ENCODE assay signal across 8 cellular contexts in genomic region chr19:7394728-7395359, GRCh38. TPM values are rescaled to one million over a fixed set of nuclear protein-coding genes. Genes with fewer than 3 reads are reported as not detected.
DNase-seq lines count a peak whose midpoint lies in the region; ATAC-seq and TF ChIP-seq lines count a peak whose summit lies in the region.

No MANE protein-coding gene starts in this region.

- no peaks in the 10 kb centered on the region for H3K9me3 Mint-ChIP-seq in Caco-2 (ENCODE audit: unreplicated experiment)

- TF ChIP-seq CTCF in Caco-2 (IDR thresholded peaks at IDR 0.05; ENCODE audit: insufficient read depth in 1 of 2, low read depth in 1 of 2, low read length in 1 of 2, severe bottlenecking in 1 of 2, unreplicated experiment in 1 of 2): peak in 1 of 2 experiments; percentile 21

- intact Hi-C loops in Caco-2 (cut with micrococcal nuclease; ENCODE audit: unreplicated experiment): loop anchor here (5.0 to 10.0 kb wide), 2 partner anchors 43 to 120 kb away; partner anchors contain the start of gene ZNF358

- ATAC-seq in GM21515 (IDR thresholded peaks at IDR 0.05; ENCODE audit: unreplicated experiment): peak; percentile 55
- ATAC-seq in esophagus mucosa: peak; percentile 85

- CTCF ChIA-PET in Caco-2 (lab: Charles Lee): interaction anchor here (0.6 kb wide), 1 partner anchor 28 kb away, joined by 3 read pairs; no protein-coding TSS in a partner anchor

- peaks cover 21% of the 10 kb centered on the region for H3K36me3 Mint-ChIP-seq in Caco-2 (ENCODE audit: insufficient read depth, unreplicated experiment)

- peak overlapping the region; percentile 77 for H3K27ac ChIP-seq in muscle layer of colon (ENCODE audit: low read depth, low read length)

- H3K27me3 ChIP-seq in Caco-2 (replicated peaks; ENCODE audit: control insufficient read depth, insufficient read depth, low read length) (no peaks in the 10 kb centered on the region), muscle layer of colon (ENCODE audit: control insufficient read depth in 1 of 2, insufficient read depth in 2 of 2, low read length in 2 of 2) (no peaks in the 10 kb centered on the region)

- TF ChIP-seq RAD21 in Ishikawa (IDR thresholded peaks at IDR 0.05; ENCODE audit: low read depth): no peak

- peak overlapping the region; percentile 89 for H3K4me3 Mint-ChIP-seq in Caco-2 (ENCODE audit: unreplicated experiment)

- H3K27ac Mint-ChIP-seq in Caco-2 (ENCODE audit: unreplicated experiment): peak overlapping the region; percentile 48

- no peak for TF ChIP-seq EP300 in Ishikawa (IDR thresholded peaks at IDR 0.05; ENCODE audit: borderline replicate concordance)

- DNase-seq in Caco-2: peak; percentile 86 to 94
- peak; percentile 19 for DNase-seq in OCI-M2 (lab: John Stamatoyannopoulos, UW; ENCODE audit: unreplicated experiment)
- peak; percentile 95 to 98 for DNase-seq in activated T-cell treated with anti-CD3 and anti-CD28 coated beads, Interleukin-2, amount 50 U/mL, for 48 hours
- peak; percentile 76 to 77 for DNase-seq in stimulated activated CD8-positive, alpha-beta memory T cell treated with anti-CD3 and anti-CD28 coated beads, Interleukin-4, amount 100 ng/mL, for 4 hours (ENCODE audit: low read depth in 2 of 2, low spot score in 1 of 2)

- H3K36me3 ChIP-seq in Caco-2 (ENCODE audit: control insufficient read depth, insufficient read depth, low read length) (no peaks in the 10 kb centered on the region), muscle layer of colon (ENCODE audit: insufficient read depth, low read length) (peaks cover 8% of the 10 kb centered on the region)

- BruUV-seq in Caco-2 (replicated peaks; lab: Mats Ljungman, UMichigan): no TSS peak

- POLR2A ChIA-PET in Caco-2 (lab: Charles Lee): interaction anchor here (0.6 kb wide), 1 partner anchor 128 kb away, joined by 3 read pairs; no protein-coding TSS in a partner anchor

- no peaks in the 10 kb centered on the region for H3K27me3 Mint-ChIP-seq in Caco-2 (ENCODE audit: insufficient read depth, unreplicated experiment)

- peak overlapping the region; percentile 93 for H3K9ac ChIP-seq in muscle layer of colon (ENCODE audit: low read length)

- H3K4me3 ChIP-seq in Caco-2 (ENCODE audit: low read depth, low read length): peak overlapping the region; percentile 98
- H3K4me3 ChIP-seq in muscle layer of colon (ENCODE audit: low read depth in 1 of 2, low read length in 2 of 2): peak overlapping the region; percentile 92 to 95

- H3K4me1 ChIP-seq in Caco-2 (peaks cover 26% of the 10 kb centered on the region), muscle layer of colon (ENCODE audit: insufficient read depth, low read length) (peaks cover 22% of the 10 kb centered on the region)

- H3K9me3 ChIP-seq in Caco-2 (no peaks in the 10 kb centered on the region), muscle layer of colon (ENCODE audit: low read length) (no peaks in the 10 kb centered on the region)

- H3K4me1 Mint-ChIP-seq in Caco-2 (ENCODE audit: low read depth, unreplicated experiment): peaks cover 16% of the 10 kb centered on the region

TF ChIP-seq in Ishikawa, 13 proteins besides CTCF, POLR2A, EP300 and RAD21:
- 0 out of 2 replicates have a peak, but pooled peaks have one; percentile 8 for TF ChIP-seq CREB1 (IDR thresholded peaks at IDR 0.05; ENCODE audit: low read depth)
- TF ChIP-seq TAF1 (IDR thresholded peaks at IDR 0.05; ENCODE audit: low read depth): peak; percentile 92
- no peak for TF ChIP-seq EGR1 (IDR thresholded peaks at IDR 0.05)
- TF ChIP-seq ZBTB7A (IDR thresholded peaks at IDR 0.05; ENCODE audit: low read depth): peak; percentile 78

RNA-seq across cellular contexts. Expression of gene ARHGEF18, which starts 46.1 kb away (rescaled TPM):
- 50.4 and 53.1 TPM in 2 replicates for total RNA-seq in Caco-2 (2022)
- 18.4 TPM for total RNA-seq in esophagus mucosa

Comparison
In these comparisons a context has a peak if more than half of its experiments do, and no peak if none do; other contexts are left out.
1. Peak in every context shown above with its lines: DNase-seq, ATAC-seq, H3K4me3 ChIP-seq and H3K27ac ChIP-seq.
2. DNase-seq: peak in every context shown above with its lines; median percentile 96 in activated T-cell treated with anti-CD3 and anti-CD28 coated beads, Interleukin-2, amount 50 U/mL, for 48 hours; 90 in Caco-2; 76 in stimulated activated CD8-positive, alpha-beta memory T cell treated with anti-CD3 and anti-CD28 coated beads, Interleukin-4, amount 100 ng/mL, for 4 hours; 19 in OCI-M2.